Comparison of ENCODE assay signal across 1 cellular context in genomic region chr2:201233192-201234166, GRCh38.
TF ChIP-seq lines count a peak whose summit lies in the region.

No MANE protein-coding gene starts in this region.

TF ChIP-seq in HepG2, 621 proteins besides CTCF, POLR2A, EP300 and RAD21 (continued from another document and continues in another):
- TF ChIP-seq DMTF1 (CRISPR knock-in tag; IDR thresholded peaks at IDR 0.05) (no peak), ZNF33B (CRISPR knock-in tag; IDR thresholded peaks at IDR 0.05) (no peak; the same call in 1 of the 2 replicates), ZNF430 (CRISPR knock-in tag; IDR thresholded peaks at IDR 0.05) (0 out of 2 replicates have a peak, but pooled peaks have one; percentile 20), MXD3 (CRISPR knock-in tag; IDR thresholded peaks at IDR 0.05) (no peak), MTF1 (CRISPR knock-in tag; IDR thresholded peaks at IDR 0.05) (no peak), ZNF251 (CRISPR knock-in tag; IDR thresholded peaks at IDR 0.05) (no peak), ZNF572 (CRISPR knock-in tag; IDR thresholded peaks at IDR 0.05) (peak; percentile 92; the same call in 1 of the 2 replicates), TFDP1 (CRISPR knock-in tag; IDR thresholded peaks at IDR 0.05; ENCODE audit: borderline replicate concordance) (peak; percentile 48; the same call in 1 of the 2 replicates), GABPB1 (CRISPR knock-in tag; IDR thresholded peaks at IDR 0.05) (no peak; the same call in none of the 2 replicates), ZGPAT (CRISPR knock-in tag; IDR thresholded peaks at IDR 0.05) (no peak), RNF2 (conservative IDR thresholded peaks at IDR 0.05; ENCODE audit: low read depth) (no peak), NBN (conservative IDR thresholded peaks at IDR 0.05) (no peak), KDM5A (IDR thresholded peaks at IDR 0.05; ENCODE audit: borderline replicate concordance, low read length) (peak; percentile 31), NR0B2 (CRISPR knock-in tag; IDR thresholded peaks at IDR 0.05) (no peak), THRA (CRISPR knock-in tag; IDR thresholded peaks at IDR 0.05; ENCODE audit: borderline replicate concordance) (no peak), ATAD3A (CRISPR knock-in tag; IDR thresholded peaks at IDR 0.05) (no peak), HIVEP1 (CRISPR knock-in tag; IDR thresholded peaks at IDR 0.05) (no peak), HHEX (CRISPR knock-in tag; IDR thresholded peaks at IDR 0.05) (no peak), ARHGAP35 (CRISPR knock-in tag; IDR thresholded peaks at IDR 0.05; ENCODE audit: borderline replicate concordance) (no peak), SSRP1 (CRISPR knock-in tag; IDR thresholded peaks at IDR 0.05) (no peak), ZNF329 (CRISPR knock-in tag; IDR thresholded peaks at IDR 0.05; ENCODE audit: low read depth) (no peak), ZNF773 (CRISPR knock-in tag; IDR thresholded peaks at IDR 0.05; ENCODE audit: borderline replicate concordance) (no peak), SMAD9 (CRISPR knock-in tag; IDR thresholded peaks at IDR 0.05) (no peak), ZNF337 (CRISPR knock-in tag; IDR thresholded peaks at IDR 0.05; ENCODE audit: borderline replicate concordance, low read depth) (no peak), ZBTB26 (CRISPR knock-in tag; IDR thresholded peaks at IDR 0.05; ENCODE audit: borderline replicate concordance) (peak; percentile 74; the same call in 1 of the 2 replicates), TP53 (CRISPR knock-in tag; conservative IDR thresholded peaks at IDR 0.05) (no peak), ZNF513 (CRISPR knock-in tag; conservative IDR thresholded peaks at IDR 0.05) (no peak), FOXK2 (IDR thresholded peaks at IDR 0.05) (peak; percentile 86), HDAC6 (IDR thresholded peaks at IDR 0.05; ENCODE audit: low read depth, low read length) (no peak), MXD1 (CRISPR knock-in tag; IDR thresholded peaks at IDR 0.05) (peak; percentile 36; the same call in 1 of the 2 replicates), HNRNPK (IDR thresholded peaks at IDR 0.05; ENCODE audit: low read depth, low read length, poor library complexity, severe bottlenecking) (no peak), DMAP1 (CRISPR knock-in tag; IDR thresholded peaks at IDR 0.05) (peak; percentile 69; the same call in 1 of the 2 replicates), TAF15 (IDR thresholded peaks at IDR 0.05; ENCODE audit: low read depth, low read length, poor library complexity, severe bottlenecking) (no peak), GTF2F1 (IDR thresholded peaks at IDR 0.05; ENCODE audit: low read length) (0 out of 2 replicates have a peak, but pooled peaks have one; percentile 38), ZNF746 (CRISPR knock-in tag; IDR thresholded peaks at IDR 0.05) (no peak), BATF2 (CRISPR knock-in tag; IDR thresholded peaks at IDR 0.05) (no peak), ZBTB20 (CRISPR knock-in tag; IDR thresholded peaks at IDR 0.05; ENCODE audit: borderline replicate concordance, low read depth) (no peak), TCF12 (IDR thresholded peaks at IDR 0.05) (no peak), TCF12 (CRISPR knock-in tag; IDR thresholded peaks at IDR 0.05) (no peak), NFYC (CRISPR knock-in tag; IDR thresholded peaks at IDR 0.05) (peak; percentile 70), FLYWCH1 (CRISPR knock-in tag; IDR thresholded peaks at IDR 0.05) (no peak), ZNF280D (CRISPR knock-in tag; IDR thresholded peaks at IDR 0.05) (no peak), GFI1 (CRISPR knock-in tag; IDR thresholded peaks at IDR 0.05; ENCODE audit: borderline replicate concordance) (peak; percentile 52; the same call in 1 of the 2 replicates), ETS1 (CRISPR knock-in tag; IDR thresholded peaks at IDR 0.05) (no peak), ZBTB2 (CRISPR knock-in tag; IDR thresholded peaks at IDR 0.05; ENCODE audit: low read depth) (no peak), FOXK1 (CRISPR knock-in tag; IDR thresholded peaks at IDR 0.05; ENCODE audit: borderline replicate concordance, low read depth) (peak; percentile 39; the same call in 1 of the 2 replicates), FOXM1 (CRISPR knock-in tag; IDR thresholded peaks at IDR 0.05) (no peak), ZNF713 (CRISPR knock-in tag; IDR thresholded peaks at IDR 0.05) (no peak)
